23 cellular contexts compared by ENCODE assay signal in genomic region chr17:37576281-37576680, GRCh38. TPM values are rescaled to one million over a fixed set of nuclear protein-coding genes. Genes with fewer than 3 reads are reported as not detected.
A peak's percentile ranks its signal among the peaks of the same experiment; 100 is the strongest.
DNase-seq lines count a peak whose midpoint lies in the region; ATAC-seq and TF ChIP-seq lines count a peak whose summit lies in the region.
"Had no signal": no experiment of that assay in that cellular context is flagged by ENCODE, and none has a peak within 500 bp of the region (broad histone marks: within the 10 kb centered on the region; RNA-seq: fewer than 3 reads in every experiment).

No MANE protein-coding gene starts in this region.

- H2BK12ac ChIP-seq in mesenchymal stem cell (ENCODE audit: low read length in 2 of 2), result no peak overlapping the region

- no peak overlapping the region for H3K18ac ChIP-seq in mesenchymal stem cell (ENCODE audit: low read depth in 1 of 2, low read length in 2 of 2)

- H3K27me3 ChIP-seq in mesenchymal stem cell (ENCODE audit: control insufficient read depth in 1 of 2, insufficient read depth in 1 of 2, low read length in 2 of 2), result no peaks in the 10 kb centered on the region
- H3K27me3 ChIP-seq: SJSA1 had no signal

- no peaks in the 10 kb centered on the region for H3K27me3 Mint-ChIP-seq in activated naive CD8-positive, alpha-beta T cell
- no peaks in the 10 kb centered on the region for H3K27me3 Mint-ChIP-seq in activated naive CD8-positive, alpha-beta T cell treated with anti-CD3 and anti-CD28 coated beads, Interleukin-2, amount 50 U/mL, for 24 hours

- H2BK120ac ChIP-seq in mesenchymal stem cell (ENCODE audit: low read depth, low read length), result no peak overlapping the region

- no peak overlapping the region for H4K8ac ChIP-seq in mesenchymal stem cell (ENCODE audit: low read length)

- no peaks in the 10 kb centered on the region for H3K4me1 ChIP-seq in mesenchymal stem cell (ENCODE audit: control insufficient read depth, insufficient read depth, low read depth, low read length)
- H3K4me1 ChIP-seq: SJSA1 had no signal

- H3K9me3 ChIP-seq in mesenchymal stem cell (ENCODE audit: control insufficient read depth, low read length), result peaks cover 7% of the 10 kb centered on the region
- H3K9me3 ChIP-seq: SJSA1 had no signal

- peaks cover 26 to 93% of the 10 kb centered on the region in 2 experiments for H3K36me3 ChIP-seq in mesenchymal stem cell (ENCODE audit: control insufficient read depth in 1 of 2, insufficient read depth in 2 of 2, low read depth in 1 of 2, low read length in 2 of 2)

- no peak overlapping the region for H3K9ac ChIP-seq in mesenchymal stem cell (ENCODE audit: low read length)

- WGBS in mesenchymal stem cell, result no CpG with 5 or more reads among the region's 3 CpGs

- H4K91ac ChIP-seq in mesenchymal stem cell (ENCODE audit: low read length), result no peak overlapping the region

- no peak overlapping the region for H3K4me3 Mint-ChIP-seq in activated naive CD8-positive, alpha-beta T cell
- H3K4me3 Mint-ChIP-seq in activated naive CD8-positive, alpha-beta T cell treated with anti-CD3 and anti-CD28 coated beads, Interleukin-2, amount 50 U/mL, for 24 hours, result no peak overlapping the region
- H3K4me3 Mint-ChIP-seq: GM23338 had no signal

- H2BK15ac ChIP-seq in mesenchymal stem cell (ENCODE audit: low read depth, poor library complexity, severe bottlenecking), result no peak overlapping the region

- no peak for TF ChIP-seq CTCF in NB4 (IDR thresholded peaks at IDR 0.05; ENCODE audit: low read depth, low read length)
- TF ChIP-seq CTCF in choroid plexus epithelial cell (conservative IDR thresholded peaks at IDR 0.05; ENCODE audit: low read depth, low read length), result no peak

- no peak overlapping the region for H2AK5ac ChIP-seq in mesenchymal stem cell (ENCODE audit: low read length, severe bottlenecking)

- no peak overlapping the region for H2BK5ac ChIP-seq in mesenchymal stem cell (ENCODE audit: low read depth, low read length, poor library complexity, severe bottlenecking)

- H3K23ac ChIP-seq in mesenchymal stem cell (ENCODE audit: low read length in 2 of 2), result no peak overlapping the region

- H3K4me2 ChIP-seq in mesenchymal stem cell (ENCODE audit: low read length, poor library complexity, severe bottlenecking), result no peak overlapping the region
- H3K4me2 ChIP-seq: GM23338 had no signal

- H3K27ac Mint-ChIP-seq in activated naive CD8-positive, alpha-beta T cell, result peak overlapping the region; percentile 11
- no peak overlapping the region for H3K27ac Mint-ChIP-seq in activated naive CD8-positive, alpha-beta T cell treated with anti-CD3 and anti-CD28 coated beads, Interleukin-2, amount 50 U/mL, for 24 hours
- H3K27ac Mint-ChIP-seq: GM23338 had no signal

- no peak for ATAC-seq in activated naive CD8-positive, alpha-beta T cell treated with anti-CD3 and anti-CD28 coated beads, Interleukin-2, amount 50 U/mL, for 24 hours
- ATAC-seq in HG03442 (IDR thresholded peaks at IDR 0.05; ENCODE audit: unreplicated experiment), result no peak
- ATAC-seq: GM23338, Right ventricle myocardium inferior had no signal

- DNase-seq in activated naive CD8-positive, alpha-beta T cell treated with anti-CD3 and anti-CD28 coated beads, Interleukin-2, amount 50 U/mL, for 24 hours, result no peak
- DNase-seq in NB4 (ENCODE audit: low read depth) (peak; percentile 58), choroid plexus epithelial cell (ENCODE audit: low read depth) (peak; percentile 5), mesenchymal stem cell (peak; percentile 30), NCI-H510A (lab: John Stamatoyannopoulos, UW) (no peak), NCI-H526 treated with DMSO at 0.1 percent for 48 hours (lab: John Stamatoyannopoulos, UW) (no peak)
- DNase-seq: AML-193, C1 segment of cervical spinal cord, DMS53, EL, HCEC 1CT, Karpas-422, NCI-H1092 treated with DMSO at 0.1 percent for 48 hours, NCI-H1436 treated with DMSO at 0.1 percent for 48 hours, NCI-H1930, NCI-H226, NCI-H524 treated with DMSO at 0.1 percent for 48 hours, OCI-M1 had no signal

- no peak overlapping the region for H3K27ac ChIP-seq in mesenchymal stem cell (ENCODE audit: low read length, poor library complexity, severe bottlenecking)
- H3K27ac ChIP-seq: SJSA1 had no signal

- H3K9me3 Mint-ChIP-seq in activated naive CD8-positive, alpha-beta T cell (ENCODE audit: low read depth), result no peaks in the 10 kb centered on the region
- H3K9me3 Mint-ChIP-seq in activated naive CD8-positive, alpha-beta T cell treated with anti-CD3 and anti-CD28 coated beads, Interleukin-2, amount 50 U/mL, for 24 hours, result peaks cover 4% of the 10 kb centered on the region
- H3K9me3 Mint-ChIP-seq: GM23338 had no signal

- peaks cover 11% of the 10 kb centered on the region for H3K79me1 ChIP-seq in mesenchymal stem cell (replicated peaks; ENCODE audit: low read length, poor library complexity, severe bottlenecking)

- TF ChIP-seq POLR2A in NB4 (IDR thresholded peaks at IDR 0.05; ENCODE audit: extremely low read depth, insufficient read length), result no peak

- H3K4me3 ChIP-seq in NB4 (ENCODE audit: low read depth, low read length) (no peak overlapping the region), choroid plexus epithelial cell (ENCODE audit: low read depth, low read length) (no peak overlapping the region), mesenchymal stem cell (ENCODE audit: insufficient read depth in 1 of 2, low read depth in 1 of 2, low read length in 2 of 2) (no peak overlapping the region)
- H3K4me3 ChIP-seq: GM23338, SJSA1 had no signal

- no peak overlapping the region for H3K4ac ChIP-seq in mesenchymal stem cell (ENCODE audit: low read depth in 1 of 2, low read length in 2 of 2)

- H3K14ac ChIP-seq in mesenchymal stem cell (ENCODE audit: low read length in 2 of 2), result no peak overlapping the region

- H3K36me3 Mint-ChIP-seq in activated naive CD8-positive, alpha-beta T cell, result peaks cover 15% of the 10 kb centered on the region
- peaks cover 32% of the 10 kb centered on the region for H3K36me3 Mint-ChIP-seq in activated naive CD8-positive, alpha-beta T cell treated with anti-CD3 and anti-CD28 coated beads, Interleukin-2, amount 50 U/mL, for 24 hours (ENCODE audit: low read depth)

- peaks cover 8% of the 10 kb centered on the region for H3K4me1 Mint-ChIP-seq in activated naive CD8-positive, alpha-beta T cell (ENCODE audit: low read depth)
- H3K4me1 Mint-ChIP-seq in activated naive CD8-positive, alpha-beta T cell treated with anti-CD3 and anti-CD28 coated beads, Interleukin-2, amount 50 U/mL, for 24 hours, result peaks cover 1% of the 10 kb centered on the region
- H3K4me1 Mint-ChIP-seq: GM23338 had no signal

- H2AFZ ChIP-seq in mesenchymal stem cell (ENCODE audit: low read depth, low read length), result no peak overlapping the region
- H2AFZ ChIP-seq: GM23338 had no signal

RNA-seq across cellular contexts. Expression of gene SYNRG, which starts 32.9 kb away (rescaled TPM):
- 18.9 TPM for polyA plus RNA-seq in mesenchymal stem cell (2013, experiment 1 of 2)
- polyA plus RNA-seq in mesenchymal stem cell (2013, experiment 2 of 2), result 17.9 TPM

Comparison
In these comparisons a context has a peak if more than half of its experiments do, and no peak if none do; other contexts are left out.
1. DNase-seq: peak in NB4 (single experiment), choroid plexus epithelial cell (single experiment) and mesenchymal stem cell (single experiment); none in activated naive CD8-positive, alpha-beta T cell treated with anti-CD3 and anti-CD28 coated beads, Interleukin-2, amount 50 U/mL, for 24 hours (single experiment), NCI-H510A (single experiment) and NCI-H526 treated with DMSO at 0.1 percent for 48 hours (single experiment).